ENCODE assay signal across 17 cellular contexts in genomic region chr14:58878740-58879139, GRCh38.
DNase-seq lines count a peak whose midpoint lies in the region; FAIRE-seq and TF ChIP-seq lines count a peak whose summit lies in the region.
"Had no signal": no experiment of that assay in that cellular context is flagged by ENCODE, and none has a peak within 500 bp of the region (broad histone marks: within the 10 kb centered on the region; RNA-seq: fewer than 3 reads in every experiment).

No MANE protein-coding gene starts in this region.

- DNase-seq in EL, result peak; percentile 13
- peak; percentile 71 for DNase-seq in HT1080 (ENCODE audit: low read depth)
- DNase-seq in bronchial epithelial cell (ENCODE audit: low read depth), result peak; percentile 21
- peak; percentile 20 for DNase-seq in kidney tubule cell (ENCODE audit: low spot score)
- DNase-seq in NCI-H1694 treated with DMSO at 0.1 percent for 48 hours (lab: John Stamatoyannopoulos, UW), result no peak
- no peak for DNase-seq in DMS114 treated with DMSO at 0.1 percent for 48 hours (lab: John Stamatoyannopoulos, UW; ENCODE audit: unreplicated experiment)
- DNase-seq in NK-92 (lab: John Stamatoyannopoulos, UW; ENCODE audit: unreplicated experiment), result no peak
- DNase-seq in RPMI8226, result no peak
- DNase-seq: DMS79 treated with DMSO at 0.1 percent for 48 hours, GOT3, NCI-H1048, NCI-H1694, NCI-H446, NCI-H748 treated with DMSO at 0.1 percent for 48 hours, SHP77 had no signal

- FAIRE-seq in bronchial epithelial cell (lab: Jason Lieb, UNC), result no peak
- FAIRE-seq: A549, K562 had no signal

- no peaks in the 10 kb centered on the region for H3K27me3 ChIP-seq in bronchial epithelial cell (ENCODE audit: control insufficient read depth, insufficient read depth, low read length)

- TF ChIP-seq CTCF in bronchial epithelial cell (IDR thresholded peaks at IDR 0.05; ENCODE audit: insufficient read depth, low read length, severe bottlenecking), result no peak

- H3K4me3 ChIP-seq in bronchial epithelial cell (ENCODE audit: low read depth, low read length), result no peak overlapping the region
- H3K4me3 ChIP-seq: A549, K562 had no signal

- H3K36me3 ChIP-seq in bronchial epithelial cell (ENCODE audit: control insufficient read depth, insufficient read depth, low read length), result no peaks in the 10 kb centered on the region

Comparison
In these comparisons a context has a peak if more than half of its experiments do, and no peak if none do; other contexts are left out.
1. DNase-seq: peak in EL (single experiment), HT1080 (single experiment), bronchial epithelial cell (single experiment) and kidney tubule cell (single experiment); none in NCI-H1694 treated with DMSO at 0.1 percent for 48 hours (single experiment), DMS114 treated with DMSO at 0.1 percent for 48 hours (single experiment), NK-92 (single experiment) and RPMI8226 (single experiment).